ENCODE assay signal across 28 cellular contexts in the genomic region with DNA sequence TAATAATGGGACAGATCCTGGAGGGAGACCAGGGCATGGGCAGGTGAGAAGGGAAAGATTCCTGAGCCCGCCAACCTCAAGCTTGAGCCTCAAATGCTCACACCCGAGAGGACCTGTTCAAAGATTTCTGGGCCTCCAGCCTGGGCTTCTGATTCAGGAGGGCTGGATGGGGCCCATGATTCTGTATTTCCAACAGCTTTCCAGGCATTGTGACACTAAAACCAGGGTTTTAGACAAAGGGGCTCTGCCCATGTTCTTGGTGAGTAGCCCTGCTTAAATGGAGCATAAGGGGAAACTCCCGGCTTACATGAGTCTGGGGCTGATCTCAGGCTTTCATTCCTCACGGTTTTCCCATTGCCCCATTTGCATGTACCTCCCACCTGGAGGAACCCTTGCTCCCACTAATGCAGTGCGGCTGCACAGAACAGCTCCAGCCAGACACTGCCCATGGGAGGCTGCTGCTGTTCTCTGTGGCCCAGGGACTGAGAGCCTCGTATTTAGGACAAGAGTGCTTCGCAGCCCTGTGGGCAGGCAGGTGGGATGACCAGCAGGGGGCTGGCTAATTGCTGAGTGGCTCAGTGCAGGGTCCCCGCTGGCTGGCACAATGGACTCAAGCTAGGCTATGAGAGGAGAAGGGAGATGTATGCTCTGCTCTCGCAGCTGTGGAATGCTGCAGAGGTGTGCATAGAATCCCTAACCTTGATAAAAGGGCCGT.
DNase-seq lines count a peak whose midpoint lies in the region; FAIRE-seq and TF ChIP-seq lines count a peak whose summit lies in the region.
"Had no signal": no experiment of that assay in that cellular context is flagged by ENCODE, and none has a peak within 500 bp of the region (broad histone marks: within the 10 kb centered on the region; RNA-seq: fewer than 3 reads in every experiment).

No MANE protein-coding gene starts in this region.

- 0 out of 2 replicates have a peak overlapping the region, but pooled peaks have one; percentile 31 for H2AK5ac ChIP-seq in H1 (ENCODE audit: low read depth, low read length)

- no peaks in the 10 kb centered on the region for H3K36me3 ChIP-seq in H1 (ENCODE audit: control insufficient read depth in 2 of 4, insufficient read depth in 4 of 4, low read length in 3 of 4)
- H3K36me3 ChIP-seq: BLaER1, heart right ventricle, neutrophil, upper lobe of right lung had no signal

- DNase-seq in NCI-H2227 (lab: John Stamatoyannopoulos, UW; ENCODE audit: unreplicated experiment): peak; percentile 40
- DNase-seq in NCI-H2227 treated with DMSO at 0.1 percent for 48 hours (lab: John Stamatoyannopoulos, UW): no peak
- no peak for DNase-seq in NB4 (ENCODE audit: low read depth)
- peak in 1 of 2 experiments; percentile 73 for DNase-seq in H1 (ENCODE audit: low read depth in 1 of 2, low spot score in 2 of 2)
- DNase-seq in progenitor cell of endocrine pancreas (ENCODE audit: low spot score, unreplicated experiment): peak; percentile 39
- no peak for DNase-seq in pons (ENCODE audit: low spot score)
- no peak for DNase-seq in NCI-H1105 treated with DMSO at 0.1 percent for 48 hours (lab: John Stamatoyannopoulos, UW)
- DNase-seq in Kasumi-1 (lab: John Stamatoyannopoulos, UW): no peak
- DNase-seq: activated CD4-positive, CD25-positive, alpha-beta regulatory T cell; activated CD8-positive, alpha-beta T cell treated with anti-CD3 and anti-CD28 coated beads for 36 hours; activated naive CD4-positive, alpha-beta T cell treated with Interleukin-2 at 50 U/mL for 16 hours; activated T-cell treated with anti-CD3 and anti-CD28 coated beads, Interleukin-2, amount 50 U/mL, for 24 hours; amniotic stem cell; heart right ventricle; KG1; NCI-H526 treated with DMSO at 0.1 percent for 48 hours; stimulated activated CD4-positive, alpha-beta T cell treated with anti-CD3 and anti-CD28 coated beads, Interleukin-12 subunit alpha, Interleukin-12 subunit beta, amount 100 ng/mL, for 4 hours; T-helper 9 cell; upper lobe of right lung had no signal

- no peak overlapping the region for H3K4me3 ChIP-seq in NB4 (ENCODE audit: low read depth, low read length)
- no peak overlapping the region for H3K4me3 ChIP-seq in H1 (ENCODE audit: extremely low read depth in 1 of 4, insufficient read depth in 2 of 4, low read depth in 3 of 4, low read length in 4 of 4)
- H3K4me3 ChIP-seq: BLaER1, coronary artery, heart right ventricle, SK-N-MC, upper lobe of right lung had no signal

- peaks cover 0 to 13% (median 10%) of the 10 kb centered on the region in 4 experiments; a peak in 5 of 7 replicates for H3K4me1 ChIP-seq in H1 (replicated peaks in 1 of 4; ENCODE audit: control insufficient read depth in 3 of 4, insufficient read depth in 4 of 4, low read length in 3 of 4)
- H3K4me1 ChIP-seq: heart right ventricle, upper lobe of right lung had no signal

- H2BK120ac ChIP-seq in H1 (replicated peaks; ENCODE audit: low read depth, low read length): peak overlapping the region; percentile 48

- H2BK15ac ChIP-seq in H1 (ENCODE audit: low read length): no peak overlapping the region

- no peak overlapping the region for H4K91ac ChIP-seq in H1 (replicated peaks; ENCODE audit: insufficient read length, low read length)

- TF ChIP-seq POLR2A in NB4 (IDR thresholded peaks at IDR 0.05; ENCODE audit: extremely low read depth, insufficient read length) (no peak), H1 (IDR thresholded peaks at IDR 0.05; ENCODE audit: control extremely low read depth in 1 of 2, low read depth in 2 of 2, low read length in 2 of 2) (no peak)

- H3K4ac ChIP-seq in H1 (replicated peaks; ENCODE audit: insufficient read length, low read depth, low read length): no peak overlapping the region

- H3K27ac ChIP-seq in H1 (ENCODE audit: low read depth, low read length): no peak overlapping the region
- H3K27ac ChIP-seq: BLaER1, coronary artery, heart right ventricle, neutrophil, SK-N-MC, upper lobe of right lung had no signal

- H3K9me3 Mint-ChIP-seq in progenitor cell of endocrine pancreas (ENCODE audit: low read depth): no peaks in the 10 kb centered on the region
- H3K9me3 Mint-ChIP-seq: activated CD8-positive, alpha-beta T cell treated with anti-CD3 and anti-CD28 coated beads for 36 hours; activated T-cell treated with anti-CD3 and anti-CD28 coated beads, Interleukin-2, amount 50 U/mL, for 24 hours had no signal

- no peaks in the 10 kb centered on the region for H3K9me3 ChIP-seq in H1 (ENCODE audit: insufficient read depth in 2 of 2, low read depth in 1 of 2, low read length in 1 of 2)
- H3K9me3 ChIP-seq: BLaER1, heart right ventricle, neutrophil, upper lobe of right lung had no signal

- peak; percentile 17 for TF ChIP-seq CTCF in NB4 (IDR thresholded peaks at IDR 0.05; ENCODE audit: low read depth, low read length)
- peak in 2 of 3 experiments; percentile 53 to 64; a peak in 2 of 4 replicates for TF ChIP-seq CTCF in H1 (IDR thresholded peaks at IDR 0.05; ENCODE audit: control extremely low read depth in 1 of 3, insufficient read depth in 1 of 3, low read depth in 1 of 3, low read length in 3 of 3)
- TF ChIP-seq CTCF in progenitor cell of endocrine pancreas (IDR thresholded peaks at IDR 0.05; ENCODE audit: unreplicated experiment): peak; percentile 69

- H4K8ac ChIP-seq in H1 (ENCODE audit: extremely low read depth, insufficient read depth, low read length): peak overlapping the region; percentile 35; the same call in 1 of the 2 replicates

- H2BK12ac ChIP-seq in H1 (ENCODE audit: low read depth, low read length): 0 out of 2 replicates have a peak overlapping the region, but pooled peaks have one; percentile 33

- no peak overlapping the region for H3K4me3 Mint-ChIP-seq in progenitor cell of endocrine pancreas (ENCODE audit: low read depth)
- H3K4me3 Mint-ChIP-seq: activated CD8-positive, alpha-beta T cell treated with anti-CD3 and anti-CD28 coated beads for 36 hours; activated T-cell treated with anti-CD3 and anti-CD28 coated beads, Interleukin-2, amount 50 U/mL, for 24 hours had no signal

- no peak overlapping the region for H3K18ac ChIP-seq in H1 (ENCODE audit: extremely low read depth, low read length)

- peak overlapping the region; percentile 99 for H2BK20ac ChIP-seq in H1 (ENCODE audit: low read length)

- no peak overlapping the region for H2AFZ ChIP-seq in H1 (ENCODE audit: low read length)

- no peaks in the 10 kb centered on the region for H3K4me1 Mint-ChIP-seq in progenitor cell of endocrine pancreas (ENCODE audit: low read depth)

- no peak overlapping the region for H3K9ac ChIP-seq in H1 (replicated peaks in 1 of 4; ENCODE audit: extremely low read depth in 1 of 4, low read depth in 3 of 4, low read length in 3 of 4)
- H3K9ac ChIP-seq: BLaER1 had no signal

- no peak overlapping the region for H3K14ac ChIP-seq in H1 (ENCODE audit: insufficient read length)

- CTCF ChIA-PET in H1 (lab: Charles Lee; ENCODE audit: partially characterized antibody): interaction anchor here (0.5 to 1.9 kb wide), 8 partner anchors 7 to 1157 kb away, joined by 3 to 5 read pairs (median 4); no protein-coding TSS in a partner anchor

- H3K56ac ChIP-seq in H1 (replicated peaks; ENCODE audit: insufficient read length, low read depth, low read length): no peak overlapping the region

- no peak for FAIRE-seq in H1 (lab: Jason Lieb, UNC)
- FAIRE-seq: bronchial epithelial cell, D721Med, endometrium, G401.6, RCC 7860 had no signal

- TF ChIP-seq EP300 in H1 (IDR thresholded peaks at IDR 0.05; ENCODE audit: borderline replicate concordance in 1 of 2, low read depth in 2 of 2, low read length in 2 of 2): no peak

- TF ChIP-seq RAD21 in H1 (IDR thresholded peaks at IDR 0.05 in 1 of 2, conservative IDR thresholded peaks at IDR 0.05 in 1 of 2; ENCODE audit: low read depth in 2 of 2, low read length in 2 of 2): peak; percentile 28 to 41; a peak in 3 of 4 replicates

- no peak overlapping the region for H3K23ac ChIP-seq in H1 (ENCODE audit: insufficient read length)

- no peaks in the 10 kb centered on the region for H3K36me3 Mint-ChIP-seq in progenitor cell of endocrine pancreas (ENCODE audit: insufficient read depth)

- POLR2A ChIA-PET in H1 (lab: Charles Lee; ENCODE audit: partially characterized antibody): interaction anchor here (0.5 kb wide), 1 partner anchor 21 kb away, joined by 3 read pairs; no protein-coding TSS in a partner anchor

- H3K27me3 ChIP-seq in H1 (replicated peaks in 1 of 4; ENCODE audit: control insufficient read depth in 3 of 4, extremely low read depth in 1 of 4, insufficient read depth in 3 of 4, low read length in 3 of 4): peaks cover 0 to 9% (median 6%) of the 10 kb centered on the region in 4 experiments; a peak in 3 of 7 replicates
- H3K27me3 ChIP-seq: BLaER1, neutrophil, upper lobe of right lung had no signal

- H3K79me1 ChIP-seq in H1 (ENCODE audit: low read depth, low read length): no peaks in the 10 kb centered on the region

- H3K27ac Mint-ChIP-seq in progenitor cell of endocrine pancreas: no peak overlapping the region
- H3K27ac Mint-ChIP-seq: activated CD8-positive, alpha-beta T cell treated with anti-CD3 and anti-CD28 coated beads for 36 hours; activated T-cell treated with anti-CD3 and anti-CD28 coated beads, Interleukin-2, amount 50 U/mL, for 24 hours had no signal

- no peak overlapping the region; a peak in 1 of 4 replicates for H3K4me2 ChIP-seq in H1 (ENCODE audit: insufficient read depth in 1 of 2, low read depth in 2 of 2, low read length in 2 of 2)

- WGBS in H1 (ENCODE audit: extremely low coverage in 1 of 2, insufficient coverage in 1 of 2, insufficient read length in 1 of 2, insufficient replicate concordance in 2 of 2, low coverage in 1 of 2, low lambda C conversion rate in 2 of 2, missing lambda C conversion rate in 1 of 2), 2 experiments: 56% methylated on average over 10 of the region's 10 CpGs; no CpG with 5 or more reads in 1 of the 2 experiments

- H2BK5ac ChIP-seq in H1 (ENCODE audit: low read depth, low read length): no peak overlapping the region

- no peak overlapping the region for H4K5ac ChIP-seq in H1 (ENCODE audit: insufficient read length, low read depth, low read length)

- H3K27me3 Mint-ChIP-seq in progenitor cell of endocrine pancreas: peaks cover 16% of the 10 kb centered on the region

- no peaks in the 10 kb centered on the region for H3K79me2 ChIP-seq in H1 (ENCODE audit: control insufficient read depth in 1 of 2, insufficient read depth in 2 of 2, low read length in 2 of 2)

- H3K23me2 ChIP-seq in H1 (ENCODE audit: low read depth, low read length): no peaks in the 10 kb centered on the region

- no peaks in the 10 kb centered on the region for H4K20me1 ChIP-seq in H1 (replicated peaks in 1 of 2; ENCODE audit: control insufficient read depth in 1 of 2, insufficient read depth in 2 of 2, low read length in 2 of 2)
- H4K20me1 ChIP-seq: BLaER1 had no signal

TF ChIP-seq in H1, 55 proteins besides CTCF, POLR2A, EP300 and RAD21 (continues in another document):
- TF ChIP-seq, protein P1, sequence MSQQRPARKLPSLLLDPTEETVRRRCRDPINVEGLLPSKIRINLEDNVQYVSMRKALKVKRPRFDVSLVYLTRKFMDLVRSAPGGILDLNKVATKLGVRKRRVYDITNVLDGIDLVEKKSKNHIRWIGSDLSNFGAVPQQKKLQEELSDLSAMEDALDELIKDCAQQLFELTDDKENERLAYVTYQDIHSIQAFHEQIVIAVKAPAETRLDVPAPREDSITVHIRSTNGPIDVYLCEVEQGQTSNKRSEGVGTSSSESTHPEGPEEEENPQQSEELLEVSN (IDR thresholded peaks at IDR 0.05): peak; percentile 95

Comparison
In these comparisons a context has a peak if more than half of its experiments do, and no peak if none do; other contexts are left out.
1. DNase-seq: peak in NCI-H2227 (single experiment) and progenitor cell of endocrine pancreas (single experiment); none in NCI-H2227 treated with DMSO at 0.1 percent for 48 hours (single experiment), NB4 (single experiment), pons (single experiment), NCI-H1105 treated with DMSO at 0.1 percent for 48 hours (single experiment) and Kasumi-1 (0 of 2).
2. CTCF ChIP-seq: peak in every context shown above with its lines; median percentile 69 in progenitor cell of endocrine pancreas; 58 in H1; 17 in NB4.